9 cellular contexts compared by ENCODE assay signal in genomic region chr14:29521526-29522137, GRCh38.
DNase-seq lines count a peak whose midpoint lies in the region; ATAC-seq and TF ChIP-seq lines count a peak whose summit lies in the region.
"Had no signal": no experiment of that assay in that cellular context is flagged by ENCODE, and none has a peak within 500 bp of the region (broad histone marks: within the 10 kb centered on the region; RNA-seq: fewer than 3 reads in every experiment).

No MANE protein-coding gene starts in this region.

- H3K9ac ChIP-seq in OCI-LY1 (ENCODE audit: low read length): no peak overlapping the region

- H4K20me1 ChIP-seq in OCI-LY1 (ENCODE audit: insufficient read depth, low read length): no peaks in the 10 kb centered on the region

- peaks cover 0 to 24% (median 9%) of the 10 kb centered on the region in 11 donors for H3K9me3 Mint-ChIP-seq in naive thymus-derived CD4-positive, alpha-beta T cell

- CTCF ChIA-PET in naive thymus-derived CD4-positive, alpha-beta T cell (lab: Charles Lee): no interaction called here

- TF ChIP-seq EP300 in sigmoid colon (IDR thresholded peaks at IDR 0.05): no peak

- POLR2A ChIA-PET in naive thymus-derived CD4-positive, alpha-beta T cell (lab: Charles Lee): no interaction called here

- no peak overlapping the region for H3K27ac Mint-ChIP-seq in naive thymus-derived CD4-positive, alpha-beta T cell

- intact Hi-C loops in sigmoid colon (cut with DNase I): no loop called here
- intact Hi-C loops in naive thymus-derived CD4-positive, alpha-beta T cell (cut with micrococcal nuclease): no loop called here

- no peak overlapping the region for H3K27ac ChIP-seq in OCI-LY1 (ENCODE audit: low read depth, low read length, poor library complexity, severe bottlenecking)
- no peak overlapping the region for H3K27ac ChIP-seq in sigmoid colon
- no peak overlapping the region for H3K27ac ChIP-seq in naive thymus-derived CD4-positive, alpha-beta T cell (ENCODE audit: low read depth, low read length)

- no peaks in the 10 kb centered on the region for H3K4me1 Mint-ChIP-seq in naive thymus-derived CD4-positive, alpha-beta T cell

- DNase-seq in COLO668 (lab: John Stamatoyannopoulos, UW; ENCODE audit: unreplicated experiment): peak; percentile 52
- DNase-seq in HK-2 (ENCODE audit: unreplicated experiment): peak; percentile 22
- peak; percentile 9 for DNase-seq in fibroblast of villous mesenchyme (ENCODE audit: low read depth)
- DNase-seq in sigmoid colon: no peak
- no peak for DNase-seq in mucosa of gallbladder (ENCODE audit: low spot score)
- DNase-seq in naive thymus-derived CD4-positive, alpha-beta T cell: no peak
- DNase-seq: activated CD4-positive, alpha-beta T cell treated with anti-CD3 and anti-CD28 coated beads for 4 hours had no signal

- H3K9me3 ChIP-seq in OCI-LY1 (ENCODE audit: low read length) (no peaks in the 10 kb centered on the region), sigmoid colon (peaks cover 0 to 4% (median 0%) of the 10 kb centered on the region in 4 donors)
- no peaks in the 10 kb centered on the region for H3K9me3 ChIP-seq in naive thymus-derived CD4-positive, alpha-beta T cell (ENCODE audit: control insufficient read depth in 2 of 3, low read length in 3 of 3)

- TF ChIP-seq CTCF in OCI-LY1 (IDR thresholded peaks at IDR 0.05; ENCODE audit: low read length) (peak; percentile 36), fibroblast of villous mesenchyme (IDR thresholded peaks at IDR 0.05; ENCODE audit: insufficient read depth, low read depth, low read length) (peak; percentile 48), sigmoid colon (IDR thresholded peaks at IDR 0.05) (no peak)

- no peak overlapping the region for H3K4me3 Mint-ChIP-seq in naive thymus-derived CD4-positive, alpha-beta T cell

- H3K4me2 ChIP-seq in OCI-LY1 (ENCODE audit: low read length): no peak overlapping the region

- ATAC-seq in GM18502 (IDR thresholded peaks at IDR 0.05; ENCODE audit: poor library complexity, unreplicated experiment): no peak
- ATAC-seq in naive thymus-derived CD4-positive, alpha-beta T cell: no peak

- no peak for TF ChIP-seq POLR2A in sigmoid colon (IDR thresholded peaks at IDR 0.05)

- no peaks in the 10 kb centered on the region for H3F3A ChIP-seq in OCI-LY1 (ENCODE audit: insufficient read depth, low read length)

- H3K9me2 ChIP-seq in OCI-LY1 (ENCODE audit: low read depth, low read length): no peaks in the 10 kb centered on the region

- H2AFZ ChIP-seq in OCI-LY1 (ENCODE audit: low read length): no peak overlapping the region

- WGBS in sigmoid colon, 2 donors: 40 to 50% methylated on average over 2 of the region's 2 CpGs

- H3K36me3 ChIP-seq in OCI-LY1 (ENCODE audit: insufficient read depth, low read length) (no peaks in the 10 kb centered on the region), sigmoid colon (no peaks in the 10 kb centered on the region)
- no peaks in the 10 kb centered on the region for H3K36me3 ChIP-seq in naive thymus-derived CD4-positive, alpha-beta T cell (ENCODE audit: control insufficient read depth in 2 of 3, insufficient read depth in 3 of 3, low read length in 3 of 3)

- no peaks in the 10 kb centered on the region for H3K27me3 ChIP-seq in OCI-LY1 (ENCODE audit: insufficient read depth, low read length)
- no peaks in the 10 kb centered on the region for H3K27me3 ChIP-seq in sigmoid colon
- no peaks in the 10 kb centered on the region for H3K27me3 ChIP-seq in naive thymus-derived CD4-positive, alpha-beta T cell (ENCODE audit: control insufficient read depth in 2 of 2, insufficient read depth in 2 of 2, low read length in 2 of 2)

- no peaks in the 10 kb centered on the region for H3K4me1 ChIP-seq in OCI-LY1 (ENCODE audit: insufficient read depth, low read length, severe bottlenecking)
- no peaks in the 10 kb centered on the region for H3K4me1 ChIP-seq in sigmoid colon
- no peaks in the 10 kb centered on the region for H3K4me1 ChIP-seq in naive thymus-derived CD4-positive, alpha-beta T cell (ENCODE audit: control insufficient read depth in 2 of 2, insufficient read depth in 2 of 2, low read length in 2 of 2)

- no peaks in the 10 kb centered on the region for H3K36me3 Mint-ChIP-seq in naive thymus-derived CD4-positive, alpha-beta T cell

- H3K27me3 Mint-ChIP-seq in naive thymus-derived CD4-positive, alpha-beta T cell: no peaks in the 10 kb centered on the region

- H3K4me3 ChIP-seq in OCI-LY1 (ENCODE audit: low read depth, low read length, poor library complexity, severe bottlenecking) (no peak overlapping the region), fibroblast of villous mesenchyme (ENCODE audit: low read depth, low read length) (no peak overlapping the region), sigmoid colon (no peak overlapping the region)
- H3K4me3 ChIP-seq in naive thymus-derived CD4-positive, alpha-beta T cell (ENCODE audit: low read length): no peak overlapping the region

- no peaks in the 10 kb centered on the region for H3K79me2 ChIP-seq in OCI-LY1 (ENCODE audit: insufficient read depth, low read length)

Comparison
In these comparisons a context has a peak if more than half of its experiments do, and no peak if none do; other contexts are left out.
1. DNase-seq: peak in COLO668 (single experiment), HK-2 (single experiment) and fibroblast of villous mesenchyme (single experiment); none in sigmoid colon (single experiment), mucosa of gallbladder (single experiment) and naive thymus-derived CD4-positive, alpha-beta T cell (0 of 9).
2. CTCF ChIP-seq: peak in OCI-LY1 (single experiment) and fibroblast of villous mesenchyme (single experiment); none in sigmoid colon (0 of 4).